Comparison of ENCODE assay signal across 1 cellular context in genomic region chr19:45420871-45421270, GRCh38.
TF ChIP-seq lines count a peak whose summit lies in the region.

No MANE protein-coding gene starts in this region.

TF ChIP-seq in GM23338, 12 proteins besides CTCF, POLR2A, EP300 and RAD21:
- no peak for TF ChIP-seq ZNF114 (CRISPR knock-in tag; IDR thresholded peaks at IDR 0.05)
- no peak for TF ChIP-seq ZNF331 (CRISPR knock-in tag; IDR thresholded peaks at IDR 0.05; ENCODE audit: low read depth)
- no peak for TF ChIP-seq CREB1 (CRISPR knock-in tag; IDR thresholded peaks at IDR 0.05; ENCODE audit: low read depth)
- no peak for TF ChIP-seq ETS1 (IDR thresholded peaks at IDR 0.05)
- no peak for TF ChIP-seq STAT1 (IDR thresholded peaks at IDR 0.05; ENCODE audit: unreplicated experiment)
- no peak for TF ChIP-seq NANOG (IDR thresholded peaks at IDR 0.05; ENCODE audit: borderline replicate concordance)
- TF ChIP-seq JUNB (IDR thresholded peaks at IDR 0.05; ENCODE audit: unreplicated experiment), result no peak
- no peak for TF ChIP-seq POLR2AphosphoS5 (IDR thresholded peaks at IDR 0.05; ENCODE audit: low read depth)
- TF ChIP-seq EZH2phosphoT487 (IDR thresholded peaks at IDR 0.05; ENCODE audit: unreplicated experiment), result no peak
- no peak for TF ChIP-seq EZH2 (IDR thresholded peaks at IDR 0.05; ENCODE audit: low read depth, unreplicated experiment)
- TF ChIP-seq ZNF462 (CRISPR knock-in tag; IDR thresholded peaks at IDR 0.05), result no peak
- no peak for TF ChIP-seq REST (IDR thresholded peaks at IDR 0.05; ENCODE audit: unreplicated experiment)
